In genomic region chr1:167904641-167905040, GRCh38 we compare ENCODE assay signal across 9 cellular contexts. TPM values are rescaled to one million over a fixed set of nuclear protein-coding genes. Genes with fewer than 3 reads are reported as not detected.
DNase-seq lines count a peak whose midpoint lies in the region; ATAC-seq and TF ChIP-seq lines count a peak whose summit lies in the region.
"Had no signal": no experiment of that assay in that cellular context is flagged by ENCODE, and none has a peak within 500 bp of the region (broad histone marks: within the 10 kb centered on the region; RNA-seq: fewer than 3 reads in every experiment).

No MANE protein-coding gene starts in this region.

- no peaks in the 10 kb centered on the region for H4K20me1 ChIP-seq in PC-9 (ENCODE audit: insufficient read depth)

- no peaks in the 10 kb centered on the region for H3K27me3 ChIP-seq in NT2/D1 (ENCODE audit: insufficient read depth, insufficient read length)
- H3K27me3 ChIP-seq in psoas muscle (ENCODE audit: insufficient read depth in 3 of 3, low read length in 2 of 3), result no peaks in the 10 kb centered on the region
- H3K27me3 ChIP-seq in PC-9 (ENCODE audit: insufficient read depth, low read depth), result no peaks in the 10 kb centered on the region

- H3K36me3 ChIP-seq in NT2/D1 (ENCODE audit: insufficient read depth, insufficient read length, low read length) (no peaks in the 10 kb centered on the region), psoas muscle (ENCODE audit: insufficient read depth in 1 of 2, low read depth in 1 of 2) (no peaks in the 10 kb centered on the region), PC-9 (ENCODE audit: low read depth) (no peaks in the 10 kb centered on the region)

- H3K9me3 ChIP-seq in NT2/D1 (ENCODE audit: insufficient read depth, low read length) (peaks cover 11% of the 10 kb centered on the region), psoas muscle (no peaks in the 10 kb centered on the region), PC-9 (ENCODE audit: insufficient read depth, low read depth) (peaks cover 7% of the 10 kb centered on the region; the same call in 1 of the 2 replicates)

- H3K79me2 ChIP-seq in PC-9 (ENCODE audit: low read depth), result no peaks in the 10 kb centered on the region

- H3K27ac ChIP-seq in psoas muscle (no peak overlapping the region), PC-9 (no peak overlapping the region)

- H2AFZ ChIP-seq in PC-9, result no peak overlapping the region

- POLR2A ChIA-PET in PC-9 (lab: Charles Lee; ENCODE audit: unreplicated experiment), result interaction anchor here (0.6 kb wide), 1 partner anchor 102 kb away, joined by 3 read pairs; no protein-coding TSS in a partner anchor

- WGBS in psoas muscle, 3 donors, result 65 to 75% (median 72%) methylated on average over 3 of the region's 3 CpGs

- no peak overlapping the region for H3K4me3 ChIP-seq in NT2/D1 (ENCODE audit: insufficient read length, low read depth)
- H3K4me3 ChIP-seq in fibroblast of pulmonary artery (replicated peaks; ENCODE audit: low read depth, low read length), result no peak overlapping the region
- H3K4me3 ChIP-seq in psoas muscle, result no peak overlapping the region
- H3K4me3 ChIP-seq in PC-9, result no peak overlapping the region

- no peaks in the 10 kb centered on the region for H3F3A ChIP-seq in PC-9 (ENCODE audit: insufficient read depth, low read depth)

- TF ChIP-seq CTCF in fibroblast of pulmonary artery (IDR thresholded peaks at IDR 0.05; ENCODE audit: low read length, missing control alignments) (no peak), psoas muscle (IDR thresholded peaks at IDR 0.05) (no peak), PC-9 (conservative IDR thresholded peaks at IDR 0.05) (no peak)

- H3K9ac ChIP-seq in NT2/D1 (ENCODE audit: insufficient read length, low read depth), result peak overlapping the region; percentile 46

- ATAC-seq in psoas muscle (peak in 3 of 4 donors; percentile 45 to 54 (median 53)), HG02571 (IDR thresholded peaks at IDR 0.05; ENCODE audit: unreplicated experiment) (no peak)

- BruUV-seq in PC-9 (replicated peaks; lab: Mats Ljungman, UMichigan), result no TSS peak

- H3K4me1 ChIP-seq in NT2/D1 (ENCODE audit: insufficient read depth, insufficient read length) (no peaks in the 10 kb centered on the region), psoas muscle (peaks cover 2% of the 10 kb centered on the region), PC-9 (replicated peaks; ENCODE audit: insufficient read depth) (no peaks in the 10 kb centered on the region)

- H3K4me2 ChIP-seq in PC-9, result no peak overlapping the region

- DNase-seq in H4 (ENCODE audit: low spot score), result peak; percentile 16
- DNase-seq in NT2/D1 (ENCODE audit: low read depth, low spot score), result peak; percentile 15
- DNase-seq in fibroblast of pulmonary artery (ENCODE audit: low read depth), result peak; percentile 53
- DNase-seq in psoas muscle, result no peak
- DNase-seq in PC-9, result no peak
- DNase-seq in activated CD4-positive, alpha-beta T cell treated with anti-CD3 and anti-CD28 coated beads for 4 hours, result no peak
- DNase-seq: activated effector memory CD4-positive, alpha-beta T cell treated with anti-CD3 and anti-CD28 coated beads, Interleukin-2, amount 50 U/mL, for 16 hours; SW 1271 had no signal

- intact Hi-C loops in psoas muscle (cut with DNase I) (no loop called here), PC-9 (cut with micrococcal nuclease; ENCODE audit: unreplicated experiment) (no loop called here)

- CTCF ChIA-PET in PC-9 (lab: Charles Lee), result no interaction called here

- H3K9me2 ChIP-seq in PC-9 (ENCODE audit: insufficient read depth), result no peaks in the 10 kb centered on the region

RNA-seq across cellular contexts. Expression of gene ADCY10, which starts 9.3 kb away (rescaled TPM):
- 0.02 TPM in 1 of 2 replicates, not detected in the other for total RNA-seq in H4 (2014; rRNA removed; shearing (Covaris generic))
- total RNA-seq in psoas muscle (under 1 TPM; 0.17 to 0.54 (median 0.20) TPM), PC-9 (2021) (0.28 and 0.46 TPM in 2 replicates)
- under 1 TPM; 0.01 to 0.10 (median 0.09) TPM for polyA plus RNA-seq in psoas muscle

RNA-seq across cellular contexts. Expression of gene DCAF6, which starts 31.8 kb away (rescaled TPM):
- 17.7 and 27.0 TPM in 2 replicates for total RNA-seq in H4 (2014; rRNA removed; shearing (Covaris generic))
- 100 to 1,000 TPM; 259 to 396 (median 327) TPM for total RNA-seq in psoas muscle
- polyA plus RNA-seq in psoas muscle, result 100 to 1,000 TPM in 2 of 3 donors, 10 to 100 TPM in 1; 71.0 to 369 (median 240) TPM
- total RNA-seq in PC-9 (2021), result 51.8 and 77.4 TPM in 2 replicates

RNA-seq across cellular contexts. Expression of gene MPC2, which starts 32.2 kb away (rescaled TPM):
- 52.2 and 78.9 TPM in 2 replicates for total RNA-seq in H4 (2014; rRNA removed; shearing (Covaris generic))
- 100 to 1,000 TPM; 112 to 207 (median 181) TPM for total RNA-seq in psoas muscle
- 100 to 1,000 TPM in 2 of 3 donors, 10 to 100 TPM in 1; 94.0 to 153 (median 122) TPM for polyA plus RNA-seq in psoas muscle
- 68.4 and 78.7 TPM in 2 replicates for total RNA-seq in PC-9 (2021)

Comparison
In these comparisons a context has a peak if more than half of its experiments do, and no peak if none do; other contexts are left out.
1. DNase-seq: peak in H4 (single experiment), NT2/D1 (single experiment) and fibroblast of pulmonary artery (single experiment); none in psoas muscle (0 of 2), PC-9 (0 of 2) and activated CD4-positive, alpha-beta T cell treated with anti-CD3 and anti-CD28 coated beads for 4 hours (0 of 2).